In genomic region chr5:109611505-109611904, GRCh38 we compare ENCODE assay signal across 27 cellular contexts.
DNase-seq lines count a peak whose midpoint lies in the region; ATAC-seq and TF ChIP-seq lines count a peak whose summit lies in the region.
"Had no signal": no experiment of that assay in that cellular context is flagged by ENCODE, and none has a peak within 500 bp of the region (broad histone marks: within the 10 kb centered on the region; RNA-seq: fewer than 3 reads in every experiment).

No MANE protein-coding gene starts in this region.

- no peak overlapping the region for H3K4me3 Mint-ChIP-seq in stimulated activated memory B cell treated with anti-CD40 and anti-IgM and Interleukin-4, amounts not matched to agents 10 μg/mL and 1 μg/mL and 100 μg/mL, for 72 hours
- H3K4me3 Mint-ChIP-seq: activated T-cell treated with anti-CD3 and anti-CD28 coated beads, Interleukin-2, amount 50 U/mL, for 24 hours; CD4-positive, alpha-beta T cell; memory B cell; stimulated activated effector memory CD8-positive, alpha-beta T cell treated with anti-CD3 and anti-CD28 coated beads, Interleukin-12 subunit alpha, Interleukin-12 subunit beta, amount 100 ng/mL, for 72 hours had no signal

- H3K27ac Mint-ChIP-seq in stimulated activated memory B cell treated with anti-CD40 and anti-IgM and Interleukin-4, amounts not matched to agents 10 μg/mL and 1 μg/mL and 100 μg/mL, for 72 hours = no peak overlapping the region
- H3K27ac Mint-ChIP-seq: activated T-cell treated with anti-CD3 and anti-CD28 coated beads, Interleukin-2, amount 50 U/mL, for 24 hours; CD4-positive, alpha-beta T cell; memory B cell; stimulated activated effector memory CD8-positive, alpha-beta T cell treated with anti-CD3 and anti-CD28 coated beads, Interleukin-12 subunit alpha, Interleukin-12 subunit beta, amount 100 ng/mL, for 72 hours had no signal

- no peaks in the 10 kb centered on the region for H3K9me3 ChIP-seq in WERI-Rb-1 (ENCODE audit: severe bottlenecking)
- H3K9me3 ChIP-seq: gastrocnemius medialis, prostate gland, sigmoid colon, suprapubic skin had no signal

- H3K9me3 Mint-ChIP-seq in stimulated activated memory B cell treated with anti-CD40 and anti-IgM and Interleukin-4, amounts not matched to agents 10 μg/mL and 1 μg/mL and 100 μg/mL, for 72 hours = no peaks in the 10 kb centered on the region
- H3K9me3 Mint-ChIP-seq: activated T-cell treated with anti-CD3 and anti-CD28 coated beads, Interleukin-2, amount 50 U/mL, for 24 hours; CD4-positive, alpha-beta T cell had no signal

- no peak for TF ChIP-seq CTCF in WERI-Rb-1 (IDR thresholded peaks at IDR 0.05; ENCODE audit: low read depth, low read length)

- no peaks in the 10 kb centered on the region for H3K36me3 ChIP-seq in WERI-Rb-1
- H3K36me3 ChIP-seq: gastrocnemius medialis, prostate gland, sigmoid colon, suprapubic skin had no signal

- H3K4me3 ChIP-seq in WERI-Rb-1 (ENCODE audit: low read depth, low read length) = no peak overlapping the region
- H3K4me3 ChIP-seq: gastrocnemius medialis, hepatocyte, prostate gland, sigmoid colon, suprapubic skin had no signal

- DNase-seq in NCI-H1092 treated with DMSO at 0.1 percent for 48 hours (lab: John Stamatoyannopoulos, UW) = peak; percentile 4
- no peak for DNase-seq in NCI-H1092 (lab: John Stamatoyannopoulos, UW)
- DNase-seq in NCI-H2171 treated with DMSO at 0.1 percent for 48 hours (lab: John Stamatoyannopoulos, UW) = peak; percentile 80
- peak; percentile 75 for DNase-seq in WERI-Rb-1
- peak; percentile 67 for DNase-seq in superior temporal gyrus (ENCODE audit: extremely low spot score)
- no peak for DNase-seq in occipital lobe (lab: John Stamatoyannopoulos, UW)
- DNase-seq: activated CD4-positive, alpha-beta T cell treated with anti-CD3 and anti-CD28 coated beads for 48 hours; activated gamma-delta T cell treated with Interleukin-2 at 50 U/mL for 16 hours; activated T-cell treated with anti-CD3 and anti-CD28 coated beads, Interleukin-2, amount 50 U/mL, for 24 hours; CD4-positive, alpha-beta T cell; central memory CD4-positive, alpha-beta T cell; dermis blood vessel endothelial cell; DMS153; gastrocnemius medialis; left colon; NCI-H526; sigmoid colon; stimulated activated CD4-positive, alpha-beta T cell treated with anti-CD3 and anti-CD28 coated beads, Interleukin-4, amount 100 ng/mL, for 24 hours had no signal

- H3K27ac ChIP-seq in WERI-Rb-1 = peak overlapping the region; percentile 65
- H3K27ac ChIP-seq: 22Rv1, gastrocnemius medialis, hepatocyte, prostate gland, RWPE1, sigmoid colon, suprapubic skin had no signal

- no peak for ATAC-seq in HG03571 (IDR thresholded peaks at IDR 0.05; ENCODE audit: unreplicated experiment)
- no peak for ATAC-seq in stimulated activated memory B cell treated with anti-CD40 and anti-IgM and Interleukin-4, amounts not matched to agents 10 μg/mL and 1 μg/mL and 100 μg/mL, for 72 hours
- ATAC-seq: gastrocnemius medialis, left colon had no signal

- H3K27me3 ChIP-seq in WERI-Rb-1 (ENCODE audit: insufficient read depth, low read depth, severe bottlenecking) = no peaks in the 10 kb centered on the region
- H3K27me3 ChIP-seq: gastrocnemius medialis, hepatocyte, sigmoid colon, suprapubic skin had no signal

- H3K36me3 Mint-ChIP-seq in stimulated activated memory B cell treated with anti-CD40 and anti-IgM and Interleukin-4, amounts not matched to agents 10 μg/mL and 1 μg/mL and 100 μg/mL, for 72 hours = no peaks in the 10 kb centered on the region
- H3K36me3 Mint-ChIP-seq: memory B cell; stimulated activated effector memory CD8-positive, alpha-beta T cell treated with anti-CD3 and anti-CD28 coated beads, Interleukin-12 subunit alpha, Interleukin-12 subunit beta, amount 100 ng/mL, for 72 hours had no signal

- H3K27me3 Mint-ChIP-seq in stimulated activated memory B cell treated with anti-CD40 and anti-IgM and Interleukin-4, amounts not matched to agents 10 μg/mL and 1 μg/mL and 100 μg/mL, for 72 hours = no peaks in the 10 kb centered on the region
- H3K27me3 Mint-ChIP-seq: activated T-cell treated with anti-CD3 and anti-CD28 coated beads, Interleukin-2, amount 50 U/mL, for 24 hours; CD4-positive, alpha-beta T cell had no signal

- no peaks in the 10 kb centered on the region for H3K4me1 Mint-ChIP-seq in stimulated activated memory B cell treated with anti-CD40 and anti-IgM and Interleukin-4, amounts not matched to agents 10 μg/mL and 1 μg/mL and 100 μg/mL, for 72 hours
- H3K4me1 Mint-ChIP-seq: memory B cell; stimulated activated effector memory CD8-positive, alpha-beta T cell treated with anti-CD3 and anti-CD28 coated beads, Interleukin-12 subunit alpha, Interleukin-12 subunit beta, amount 100 ng/mL, for 72 hours had no signal

Comparison
In these comparisons a context has a peak if more than half of its experiments do, and no peak if none do; other contexts are left out.
1. DNase-seq: peak in NCI-H1092 treated with DMSO at 0.1 percent for 48 hours (single experiment), NCI-H2171 treated with DMSO at 0.1 percent for 48 hours (single experiment), WERI-Rb-1 (single experiment) and superior temporal gyrus (single experiment); none in NCI-H1092 (single experiment) and occipital lobe (single experiment).